Comparison of ENCODE assay signal across 1 cellular context in genomic region chr15:41966414-41966812, GRCh38.
TF ChIP-seq lines count a peak whose summit lies in the region.

No MANE protein-coding gene starts in this region.

TF ChIP-seq in endothelial cell of umbilical vein, 7 proteins besides CTCF, POLR2A, EP300 and RAD21 (continued from another document):
- TF ChIP-seq EZH2 (IDR thresholded peaks at IDR 0.05; ENCODE audit: borderline replicate concordance, low read depth, low read length, severe bottlenecking): no peak
